9 cellular contexts compared by ENCODE assay signal in genomic region chr1:84103197-84103992, GRCh38. TPM values are rescaled to one million over a fixed set of nuclear protein-coding genes. Genes with fewer than 3 reads are reported as not detected.
DNase-seq lines count a peak whose midpoint lies in the region; ATAC-seq, FAIRE-seq and TF ChIP-seq lines count a peak whose summit lies in the region.
"Had no signal": no experiment of that assay in that cellular context is flagged by ENCODE, and none has a peak within 500 bp of the region (broad histone marks: within the 10 kb centered on the region; RNA-seq: fewer than 3 reads in every experiment).

No MANE protein-coding gene starts in this region.

- RAD21 ChIA-PET in HCT116 (lab: Charles Lee; ENCODE audit: low non-redundant PET in 1 of 2, low total read pairs in 2 of 2, uncharacterized antibody in 2 of 2, unreplicated experiment in 2 of 2), result interaction anchor here in 1 of 2 experiments (1.0 kb wide), 1 partner anchor 13 kb away, joined by 4 read pairs; no protein-coding TSS in a partner anchor

- H3K79me2 ChIP-seq in HCT116 (ENCODE audit: insufficient read depth, low read length) (peaks cover 4% of the 10 kb centered on the region; the same call in 1 of the 2 replicates), MM.1S (ENCODE audit: low read length) (no peaks in the 10 kb centered on the region), hepatocyte (peaks cover 5% of the 10 kb centered on the region)

- intact Hi-C loops in HCT116 (cut with micrococcal nuclease), result no loop called here

- H3K36me3 ChIP-seq in HCT116 (ENCODE audit: control insufficient read depth in 1 of 2, insufficient read depth in 2 of 2, low read length in 2 of 2) (no peaks in the 10 kb centered on the region), MM.1S (replicated peaks; ENCODE audit: insufficient read depth, low read length) (no peaks in the 10 kb centered on the region), hepatocyte (replicated peaks; ENCODE audit: insufficient read depth, low read depth) (no peaks in the 10 kb centered on the region), small intestine (ENCODE audit: control insufficient read depth in 2 of 2, insufficient read depth in 2 of 2, low read length in 2 of 2) (no peaks in the 10 kb centered on the region)

- H3F3A ChIP-seq in MM.1S (ENCODE audit: insufficient read depth, low read length), result no peaks in the 10 kb centered on the region

- no peaks in the 10 kb centered on the region for H3K9me3 ChIP-seq in HCT116 (ENCODE audit: control insufficient read depth in 1 of 2, insufficient read depth in 1 of 2, low read depth in 1 of 2, low read length in 2 of 2)
- H3K9me3 ChIP-seq in MM.1S (replicated peaks; ENCODE audit: insufficient read depth, low read length), result no peaks in the 10 kb centered on the region
- H3K9me3 ChIP-seq in hepatocyte (ENCODE audit: low read depth), result no peaks in the 10 kb centered on the region
- H3K9me3 ChIP-seq in small intestine (ENCODE audit: control insufficient read depth, low read depth), result no peaks in the 10 kb centered on the region

- BruUV-seq in HCT116 (replicated peaks; lab: Mats Ljungman, UMichigan), result no TSS peak

- TF ChIP-seq RAD21 in HCT116 (IDR thresholded peaks at IDR 0.05; ENCODE audit: low read depth), result no peak

- H3K27me3 ChIP-seq in HCT116 (ENCODE audit: insufficient read depth, low read length) (no peaks in the 10 kb centered on the region), MM.1S (replicated peaks; ENCODE audit: insufficient read depth, low read length) (no peaks in the 10 kb centered on the region), hepatocyte (no peaks in the 10 kb centered on the region), small intestine (ENCODE audit: control insufficient read depth in 2 of 2, insufficient read depth in 2 of 2, low read length in 2 of 2) (no peaks in the 10 kb centered on the region)

- WGBS in hepatocyte (ENCODE audit: low lambda C conversion rate, missing lambda C conversion rate), result 62% methylated on average over 3 of the region's 3 CpGs
- WGBS in small intestine, 3 donors, result 62 to 76% (median 68%) methylated on average over 3 of the region's 3 CpGs

- H3K4me2 ChIP-seq in HCT116 (ENCODE audit: low read length) (peak overlapping the region; percentile 52), MM.1S (ENCODE audit: low read depth, low read length) (no peak overlapping the region), hepatocyte (no peak overlapping the region)

- H3K27ac ChIP-seq in HCT116 (ENCODE audit: low read depth, low read length), result peak overlapping the region; percentile 55
- H3K27ac ChIP-seq in MM.1S (ENCODE audit: low read length), result no peak overlapping the region
- H3K27ac ChIP-seq in hepatocyte, result peak overlapping the region; percentile 28
- no peak overlapping the region for H3K27ac ChIP-seq in small intestine (ENCODE audit: low read depth in 1 of 2, low read length in 1 of 2)

- no peak overlapping the region for H3K27ac Mint-ChIP-seq in activated CD8-positive, alpha-beta T cell treated with anti-CD3 and anti-CD28 coated beads, Interleukin-2, amount 10 ng/mL, durations not matched to agents 7 days and 5 days

- H4K20me1 ChIP-seq in HCT116 (ENCODE audit: insufficient read depth) (no peaks in the 10 kb centered on the region), MM.1S (ENCODE audit: insufficient read depth, low read length) (no peaks in the 10 kb centered on the region), hepatocyte (ENCODE audit: insufficient read depth, poor library complexity, severe bottlenecking) (no peaks in the 10 kb centered on the region)

- POLR2A ChIA-PET in HCT116 (lab: Charles Lee), result no interaction called here
- POLR2A ChIA-PET in activated CD8-positive, alpha-beta T cell treated with anti-CD3 and anti-CD28 coated beads, Interleukin-2, amount 10 ng/mL, durations not matched to agents 7 days and 5 days (lab: Charles Lee), result interaction anchor here (0.6 kb wide), 1 partner anchor 515 kb away, joined by 3 read pairs; no protein-coding TSS in a partner anchor

- H2AFZ ChIP-seq in HCT116 (ENCODE audit: low read depth, low read length, poor library complexity, severe bottlenecking) (no peak overlapping the region), MM.1S (ENCODE audit: low read length) (no peak overlapping the region), hepatocyte (no peak overlapping the region)

- CTCF ChIA-PET in HCT116 (lab: Charles Lee), result interaction anchor here (1.1 kb wide), 1 partner anchor 18 kb away, joined by 3 read pairs; no protein-coding TSS in a partner anchor
- CTCF ChIA-PET in activated CD8-positive, alpha-beta T cell treated with anti-CD3 and anti-CD28 coated beads, Interleukin-2, amount 10 ng/mL, durations not matched to agents 7 days and 5 days (lab: Charles Lee), result interaction anchor here (1.1 kb wide), 1 partner anchor 12 kb away, joined by 3 read pairs; no protein-coding TSS in a partner anchor

- H3K4me3 ChIP-seq in HCT116 (replicated peaks in 1 of 2; ENCODE audit: low read depth in 1 of 2, low read length in 2 of 2) (no peak overlapping the region), MM.1S (ENCODE audit: low read length) (no peak overlapping the region), hepatocyte (no peak overlapping the region), small intestine (ENCODE audit: low read depth in 1 of 2, low read length in 2 of 2) (no peak overlapping the region)

- DNase-seq in NK-92 treated with Interleukin-12 subunit alpha and Interleukin-12 subunit beta, amount 100 ng/mL, for 24 hours (lab: John Stamatoyannopoulos, UW), result peak; percentile 44
- DNase-seq in NK-92 (lab: John Stamatoyannopoulos, UW; ENCODE audit: unreplicated experiment) (no peak), HCT116 (ENCODE audit: low read depth, low spot score) (peak; percentile 51), MM.1S (peak; percentile 9), hepatocyte (ENCODE audit: low spot score) (peak; percentile 72), small intestine (peak; percentile 53), GM19240 (ENCODE audit: insufficient read length, low spot score) (no peak)
- DNase-seq in activated CD8-positive, alpha-beta T cell treated with anti-CD3 and anti-CD28 coated beads, Interleukin-2, amount 10 ng/mL, durations not matched to agents 7 days and 5 days, result no peak

- TF ChIP-seq POLR2A in HCT116 (IDR thresholded peaks at IDR 0.05; ENCODE audit: borderline replicate concordance, extremely low read depth, insufficient read depth, insufficient read length), result no peak

- no peaks in the 10 kb centered on the region for H3K4me1 Mint-ChIP-seq in activated CD8-positive, alpha-beta T cell treated with anti-CD3 and anti-CD28 coated beads, Interleukin-2, amount 10 ng/mL, durations not matched to agents 7 days and 5 days (ENCODE audit: low read depth)
- H3K4me1 Mint-ChIP-seq: CD4-positive, CD25-positive, alpha-beta regulatory T cell had no signal

- H3K27me3 Mint-ChIP-seq in activated CD8-positive, alpha-beta T cell treated with anti-CD3 and anti-CD28 coated beads, Interleukin-2, amount 10 ng/mL, durations not matched to agents 7 days and 5 days (ENCODE audit: low read depth), result no peaks in the 10 kb centered on the region

- H3K9me2 ChIP-seq in HCT116 (ENCODE audit: insufficient read depth) (no peaks in the 10 kb centered on the region), MM.1S (replicated peaks; ENCODE audit: insufficient read depth, low read length) (no peaks in the 10 kb centered on the region), hepatocyte (replicated peaks; ENCODE audit: insufficient read depth) (no peaks in the 10 kb centered on the region)

- TF ChIP-seq CTCF in HCT116 (IDR thresholded peaks at IDR 0.05 in 2 of 3, conservative IDR thresholded peaks at IDR 0.05 in 1 of 3; ENCODE audit: borderline replicate concordance in 1 of 3, insufficient read depth in 1 of 3, low read depth in 2 of 3, low read length in 2 of 3) (no peak), MM.1S (IDR thresholded peaks at IDR 0.05; ENCODE audit: low read length) (no peak), hepatocyte (IDR thresholded peaks at IDR 0.05; ENCODE audit: poor library complexity) (no peak)

- peaks cover 22 to 28% of the 10 kb centered on the region in 2 experiments for H3K4me1 ChIP-seq in HCT116 (ENCODE audit: control insufficient read depth in 1 of 2, insufficient read depth in 2 of 2, low read length in 2 of 2)
- H3K4me1 ChIP-seq in MM.1S (ENCODE audit: low read length), result 0 out of 2 replicates have a peak, but pooled peaks cover 4% of the 10 kb centered on the region
- H3K4me1 ChIP-seq in hepatocyte (ENCODE audit: insufficient read depth), result peaks cover 14% of the 10 kb centered on the region
- peaks cover 0 to 3% of the 10 kb centered on the region in 2 donors for H3K4me1 ChIP-seq in small intestine (ENCODE audit: control insufficient read depth in 2 of 2, insufficient read depth in 1 of 2, low read depth in 1 of 2, low read length in 1 of 2)

- no peak overlapping the region for H3K4me3 Mint-ChIP-seq in activated CD8-positive, alpha-beta T cell treated with anti-CD3 and anti-CD28 coated beads, Interleukin-2, amount 10 ng/mL, durations not matched to agents 7 days and 5 days
- H3K4me3 Mint-ChIP-seq: CD4-positive, CD25-positive, alpha-beta regulatory T cell had no signal

- peaks cover 10% of the 10 kb centered on the region for H3K9me3 Mint-ChIP-seq in activated CD8-positive, alpha-beta T cell treated with anti-CD3 and anti-CD28 coated beads, Interleukin-2, amount 10 ng/mL, durations not matched to agents 7 days and 5 days (ENCODE audit: insufficient read depth)

- no peak for FAIRE-seq in small intestine (lab: Jason Lieb, UNC)

- peak overlapping the region; percentile 10 for H3K9ac ChIP-seq in HCT116 (ENCODE audit: low read length)
- no peak overlapping the region for H3K9ac ChIP-seq in MM.1S (ENCODE audit: low read length)

- peaks cover 8% of the 10 kb centered on the region for H3K36me3 Mint-ChIP-seq in activated CD8-positive, alpha-beta T cell treated with anti-CD3 and anti-CD28 coated beads, Interleukin-2, amount 10 ng/mL, durations not matched to agents 7 days and 5 days (ENCODE audit: low read depth)
- H3K36me3 Mint-ChIP-seq: CD4-positive, CD25-positive, alpha-beta regulatory T cell had no signal

- peak; percentile 91 for ATAC-seq in HCT116
- peak; percentile 39 for ATAC-seq in activated CD8-positive, alpha-beta T cell treated with anti-CD3 and anti-CD28 coated beads, Interleukin-2, amount 10 ng/mL, durations not matched to agents 7 days and 5 days

RNA-seq across cellular contexts. Expression of gene PRKACB, which starts 40.7 kb away (rescaled TPM):
- total RNA-seq in HCT116 (2021; ENCODE audit: unreplicated experiment) (135 TPM), hepatocyte (28.7 and 29.5 TPM in 2 replicates)
- 16.6 and 32.8 TPM in 2 replicates for polyA plus RNA-seq in HCT116 (2012)
- 10 to 100 TPM; 85.2 to 96.3 TPM for total RNA-seq in activated CD8-positive, alpha-beta T cell treated with anti-CD3 and anti-CD28 coated beads, Interleukin-2, amount 10 ng/mL, durations not matched to agents 7 days and 5 days
- polyA plus RNA-seq in hepatocyte (8.6 and 14.0 TPM in 2 replicates), small intestine (1 to 10 TPM; 1.8 to 9.2 (median 5.4) TPM)

Comparison
In these comparisons a context has a peak if more than half of its experiments do, and no peak if none do; other contexts are left out.
1. DNase-seq: peak in NK-92 treated with Interleukin-12 subunit alpha and Interleukin-12 subunit beta, amount 100 ng/mL, for 24 hours (single experiment), HCT116 (single experiment), MM.1S (single experiment), hepatocyte (single experiment) and small intestine (single experiment); none in NK-92 (single experiment), activated CD8-positive, alpha-beta T cell treated with anti-CD3 and anti-CD28 coated beads, Interleukin-2, amount 10 ng/mL, durations not matched to agents 7 days and 5 days (single experiment) and GM19240 (single experiment).
2. H3K27ac ChIP-seq: peak in HCT116 (single experiment) and hepatocyte (single experiment); none in MM.1S (single experiment) and small intestine (0 of 2).